Comparison of ENCODE assay signal across 17 cellular contexts in genomic region chr2:236639461-236639860, GRCh38.
DNase-seq lines count a peak whose midpoint lies in the region; ATAC-seq and TF ChIP-seq lines count a peak whose summit lies in the region.
"Had no signal": no experiment of that assay in that cellular context is flagged by ENCODE, and none has a peak within 500 bp of the region (broad histone marks: within the 10 kb centered on the region; RNA-seq: fewer than 3 reads in every experiment).

No MANE protein-coding gene starts in this region.

- no peaks in the 10 kb centered on the region for H3K36me3 Mint-ChIP-seq in stimulated activated memory B cell treated with anti-CD40 and anti-IgM and Interleukin-4, amounts not matched to agents 10 μg/mL and 1 μg/mL and 100 μg/mL, for 72 hours
- no peaks in the 10 kb centered on the region for H3K36me3 Mint-ChIP-seq in natural killer cell treated with Interleukin-12 subunit alpha and Interleukin-12 subunit beta and Interleukin-15 and Interleukin-18, amount 100 ng/mL, for 72 hours
- H3K36me3 Mint-ChIP-seq: CD8-positive, alpha-beta memory T cell had no signal

- no peak for ATAC-seq in left lobe of liver
- no peak for ATAC-seq in stimulated activated memory B cell treated with anti-CD40 and anti-IgM and Interleukin-4, amounts not matched to agents 10 μg/mL and 1 μg/mL and 100 μg/mL, for 72 hours
- ATAC-seq in natural killer cell treated with Interleukin-12 subunit alpha and Interleukin-12 subunit beta and Interleukin-15 and Interleukin-18, amount 100 ng/mL, for 72 hours = no peak

- no peak overlapping the region for H3K4me3 Mint-ChIP-seq in stimulated activated memory B cell treated with anti-CD40 and anti-IgM and Interleukin-4, amounts not matched to agents 10 μg/mL and 1 μg/mL and 100 μg/mL, for 72 hours
- H3K4me3 Mint-ChIP-seq in natural killer cell treated with Interleukin-12 subunit alpha and Interleukin-12 subunit beta and Interleukin-15 and Interleukin-18, amount 100 ng/mL, for 72 hours = no peak overlapping the region
- H3K4me3 Mint-ChIP-seq: CD8-positive, alpha-beta memory T cell; HFFc6 had no signal

- no peaks in the 10 kb centered on the region for H3K4me1 Mint-ChIP-seq in stimulated activated memory B cell treated with anti-CD40 and anti-IgM and Interleukin-4, amounts not matched to agents 10 μg/mL and 1 μg/mL and 100 μg/mL, for 72 hours
- H3K4me1 Mint-ChIP-seq in natural killer cell treated with Interleukin-12 subunit alpha and Interleukin-12 subunit beta and Interleukin-15 and Interleukin-18, amount 100 ng/mL, for 72 hours (ENCODE audit: low read depth in 2 of 2) = peaks cover 0 to 8% of the 10 kb centered on the region in 2 donors
- H3K4me1 Mint-ChIP-seq: CD8-positive, alpha-beta memory T cell had no signal

- DNase-seq in NCI-H748 (lab: John Stamatoyannopoulos, UW; ENCODE audit: unreplicated experiment) (peak; percentile 10), NCI-H748 treated with DMSO at 0.1 percent for 48 hours (lab: John Stamatoyannopoulos, UW) (no peak), left lobe of liver (ENCODE audit: low spot score) (peak; percentile 7), ureter (ENCODE audit: low spot score) (peak; percentile 31)
- no peak for DNase-seq in natural killer cell treated with Interleukin-12 subunit alpha and Interleukin-12 subunit beta and Interleukin-15 and Interleukin-18, amount 100 ng/mL, for 72 hours (ENCODE audit: low spot score)
- DNase-seq: 8988T; AML-193; Caco-2; CD8-positive, alpha-beta memory T cell; DND-41; GDM1; HCEC 1CT; HFFc6 had no signal

- H3K27me3 Mint-ChIP-seq in stimulated activated memory B cell treated with anti-CD40 and anti-IgM and Interleukin-4, amounts not matched to agents 10 μg/mL and 1 μg/mL and 100 μg/mL, for 72 hours = peaks cover 39% of the 10 kb centered on the region
- H3K27me3 Mint-ChIP-seq in natural killer cell treated with Interleukin-12 subunit alpha and Interleukin-12 subunit beta and Interleukin-15 and Interleukin-18, amount 100 ng/mL, for 72 hours = peaks cover 19 to 34% of the 10 kb centered on the region in 2 donors

- peaks cover 7% of the 10 kb centered on the region for H3K9me3 Mint-ChIP-seq in stimulated activated memory B cell treated with anti-CD40 and anti-IgM and Interleukin-4, amounts not matched to agents 10 μg/mL and 1 μg/mL and 100 μg/mL, for 72 hours
- H3K9me3 Mint-ChIP-seq in natural killer cell treated with Interleukin-12 subunit alpha and Interleukin-12 subunit beta and Interleukin-15 and Interleukin-18, amount 100 ng/mL, for 72 hours = no peaks in the 10 kb centered on the region

- no peak for TF ChIP-seq CTCF in VCaP (conservative IDR thresholded peaks at IDR 0.05)

- H3K27ac Mint-ChIP-seq in stimulated activated memory B cell treated with anti-CD40 and anti-IgM and Interleukin-4, amounts not matched to agents 10 μg/mL and 1 μg/mL and 100 μg/mL, for 72 hours = no peak overlapping the region
- H3K27ac Mint-ChIP-seq in natural killer cell treated with Interleukin-12 subunit alpha and Interleukin-12 subunit beta and Interleukin-15 and Interleukin-18, amount 100 ng/mL, for 72 hours = no peak overlapping the region
- H3K27ac Mint-ChIP-seq: CD8-positive, alpha-beta memory T cell; HFFc6 had no signal

- H3K27ac ChIP-seq in VCaP = peak overlapping the region; percentile 36; the same call in 1 of the 2 replicates
- H3K27ac ChIP-seq: BLaER1, HL-60 had no signal

Comparison
In these comparisons a context has a peak if more than half of its experiments do, and no peak if none do; other contexts are left out.
1. DNase-seq: peak in NCI-H748 (single experiment), left lobe of liver (single experiment) and ureter (single experiment); none in NCI-H748 treated with DMSO at 0.1 percent for 48 hours (single experiment) and natural killer cell treated with Interleukin-12 subunit alpha and Interleukin-12 subunit beta and Interleukin-15 and Interleukin-18, amount 100 ng/mL, for 72 hours (single experiment).